Comparison of ENCODE assay signal across 15 cellular contexts in the genomic region with DNA sequence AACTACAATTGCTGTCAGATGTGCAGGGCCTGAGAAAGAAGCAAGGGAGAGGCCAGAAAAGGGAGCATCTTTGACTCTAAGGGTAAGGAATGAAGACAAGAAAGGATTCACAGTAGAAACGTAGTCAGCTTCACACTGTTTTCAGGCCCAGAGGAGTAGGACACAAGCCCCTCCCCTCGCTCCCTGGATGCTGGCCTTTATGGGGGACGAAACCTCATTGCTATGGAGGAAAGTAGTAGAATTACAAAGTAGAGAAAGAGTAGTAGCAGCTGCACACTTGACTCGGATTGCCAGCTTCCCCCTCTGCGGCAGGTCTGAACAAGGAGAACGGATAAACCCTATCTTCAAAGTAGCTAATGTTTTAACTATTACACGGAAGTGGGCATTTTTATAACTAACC.
DNase-seq lines count a peak whose midpoint lies in the region; ATAC-seq and TF ChIP-seq lines count a peak whose summit lies in the region.
"Had no signal": no experiment of that assay in that cellular context is flagged by ENCODE, and none has a peak within 500 bp of the region (broad histone marks: within the 10 kb centered on the region; RNA-seq: fewer than 3 reads in every experiment).

No MANE protein-coding gene starts in this region.

- H3K27ac ChIP-seq in SJCRH30: no peak overlapping the region
- no peak overlapping the region for H3K27ac ChIP-seq in mesenchymal stem cell (ENCODE audit: low read length, poor library complexity, severe bottlenecking)
- no peak overlapping the region for H3K27ac ChIP-seq in PC-3 (ENCODE audit: low read length)
- H3K27ac ChIP-seq: BLaER1 treated with 17β-estradiol and CSF1 and Interleukin-3, amounts not matched to agents 10 nM and 100 nM; HL-60 had no signal

- H2AK5ac ChIP-seq in mesenchymal stem cell (ENCODE audit: low read length, severe bottlenecking): no peak overlapping the region

- POLR2A ChIA-PET in PC-3 (lab: Charles Lee; ENCODE audit: unreplicated experiment): no interaction called here

- H3K18ac ChIP-seq in mesenchymal stem cell (ENCODE audit: low read depth in 1 of 2, low read length in 2 of 2): peak overlapping the region; percentile 40 to 62

- no peak overlapping the region for H3K4me3 ChIP-seq in SJCRH30
- H3K4me3 ChIP-seq in mesenchymal stem cell (ENCODE audit: insufficient read depth in 1 of 2, low read depth in 1 of 2, low read length in 2 of 2): no peak overlapping the region
- H3K4me3 ChIP-seq in PC-3 (ENCODE audit: low read length): no peak overlapping the region
- H3K4me3 ChIP-seq: BLaER1 treated with 17β-estradiol and CSF1 and Interleukin-3, amounts not matched to agents 10 nM and 100 nM; HAP-1; K562 had no signal

- peak overlapping the region; percentile 64 for H4K8ac ChIP-seq in mesenchymal stem cell (ENCODE audit: low read length)

- no peak overlapping the region for H3K4me3 Mint-ChIP-seq in Calu3 (ENCODE audit: low read depth, unreplicated experiment)
- H3K4me3 Mint-ChIP-seq in type B pancreatic cell: no peak overlapping the region
- H3K4me3 Mint-ChIP-seq: B cell; CD4-positive, CD25-positive, alpha-beta regulatory T cell; CD8-positive, alpha-beta memory T cell had no signal

- 91% methylated on average over 6 of the region's 7 CpGs for WGBS in mesenchymal stem cell

- H3K9me3 Mint-ChIP-seq in Calu3 (ENCODE audit: low read depth, unreplicated experiment) (no peaks in the 10 kb centered on the region), type B pancreatic cell (peaks cover 4% of the 10 kb centered on the region)
- H3K9me3 Mint-ChIP-seq: CD8-positive, alpha-beta memory T cell had no signal

- no peaks in the 10 kb centered on the region for H3K9me2 ChIP-seq in PC-3 (replicated peaks; ENCODE audit: low read length)

- H3K4ac ChIP-seq in mesenchymal stem cell (ENCODE audit: low read depth in 1 of 2, low read length in 2 of 2): peak overlapping the region; percentile 4 to 64

- H4K20me1 ChIP-seq in PC-3 (ENCODE audit: low read length): no peaks in the 10 kb centered on the region
- H4K20me1 ChIP-seq: BLaER1 treated with 17β-estradiol and CSF1 and Interleukin-3, amounts not matched to agents 10 nM and 100 nM had no signal

- H3K79me2 ChIP-seq in PC-3 (ENCODE audit: low read length): no peaks in the 10 kb centered on the region

- peak overlapping the region; percentile 94 for H2BK120ac ChIP-seq in mesenchymal stem cell (ENCODE audit: low read depth, low read length)

- no peak for ATAC-seq in PC-3
- ATAC-seq in GM21423 (IDR thresholded peaks at IDR 0.05; ENCODE audit: unreplicated experiment): no peak
- ATAC-seq: K562 had no signal

- H2AFZ ChIP-seq in mesenchymal stem cell (ENCODE audit: low read depth, low read length) (no peak overlapping the region), PC-3 (ENCODE audit: low read length) (no peak overlapping the region)

- no peak overlapping the region for H3K23ac ChIP-seq in mesenchymal stem cell (ENCODE audit: low read length in 2 of 2)

- H3K14ac ChIP-seq in mesenchymal stem cell (ENCODE audit: low read length in 2 of 2): no peak overlapping the region

- H3F3A ChIP-seq in PC-3 (ENCODE audit: low read length, unreplicated experiment): no peaks in the 10 kb centered on the region

- H3K27me3 ChIP-seq in SJCRH30 (no peaks in the 10 kb centered on the region), mesenchymal stem cell (ENCODE audit: control insufficient read depth in 1 of 2, insufficient read depth in 1 of 2, low read length in 2 of 2) (no peaks in the 10 kb centered on the region), PC-3 (ENCODE audit: low read length) (no peaks in the 10 kb centered on the region)
- H3K27me3 ChIP-seq: BLaER1 treated with 17β-estradiol and CSF1 and Interleukin-3, amounts not matched to agents 10 nM and 100 nM had no signal

- no peak overlapping the region for H3K9ac ChIP-seq in mesenchymal stem cell (ENCODE audit: low read length)
- no peak overlapping the region for H3K9ac ChIP-seq in PC-3 (ENCODE audit: low read length)
- H3K9ac ChIP-seq: BLaER1 treated with 17β-estradiol and CSF1 and Interleukin-3, amounts not matched to agents 10 nM and 100 nM had no signal

- H2BK15ac ChIP-seq in mesenchymal stem cell (ENCODE audit: low read depth, poor library complexity, severe bottlenecking): peak overlapping the region; percentile 94

- no peak overlapping the region for H3K4me2 ChIP-seq in mesenchymal stem cell (ENCODE audit: low read length, poor library complexity, severe bottlenecking)
- no peak overlapping the region for H3K4me2 ChIP-seq in PC-3 (ENCODE audit: low read length)
- H3K4me2 ChIP-seq: BLaER1 treated with 17β-estradiol and CSF1 and Interleukin-3, amounts not matched to agents 10 nM and 100 nM had no signal

- H3K27ac Mint-ChIP-seq in Calu3 (ENCODE audit: unreplicated experiment) (peak overlapping the region; percentile 52), type B pancreatic cell (peak overlapping the region; percentile 4)
- H3K27ac Mint-ChIP-seq: B cell; CD4-positive, CD25-positive, alpha-beta regulatory T cell; CD8-positive, alpha-beta memory T cell had no signal

- intact Hi-C loops in Calu3 (cut with micrococcal nuclease; ENCODE audit: unreplicated experiment): no loop called here
- intact Hi-C loops in PC-3 (cut with micrococcal nuclease): no loop called here

- peaks cover 12% of the 10 kb centered on the region for H3K4me1 Mint-ChIP-seq in Calu3 (ENCODE audit: low read depth, unreplicated experiment)
- peaks cover 9% of the 10 kb centered on the region for H3K4me1 Mint-ChIP-seq in type B pancreatic cell (ENCODE audit: unreplicated experiment)
- H3K4me1 Mint-ChIP-seq: B cell; CD4-positive, CD25-positive, alpha-beta regulatory T cell; CD8-positive, alpha-beta memory T cell had no signal

- CTCF ChIA-PET in Calu3 (lab: Charles Lee) (interaction anchor here (0.7 kb wide), 1 partner anchor 428 kb away, joined by 4 read pairs; no protein-coding TSS in a partner anchor), PC-3 (lab: Charles Lee) (no interaction called here)

- no TSS peak for BruUV-seq in Calu3 (replicated peaks; lab: Mats Ljungman, UMichigan)
- BruUV-seq in PC-3 (replicated peaks; lab: Mats Ljungman, UMichigan): no TSS peak

- H3K36me3 Mint-ChIP-seq in Calu3 (ENCODE audit: insufficient read depth, unreplicated experiment): no peaks in the 10 kb centered on the region
- no peaks in the 10 kb centered on the region for H3K36me3 Mint-ChIP-seq in type B pancreatic cell
- H3K36me3 Mint-ChIP-seq: CD4-positive, CD25-positive, alpha-beta regulatory T cell; CD8-positive, alpha-beta memory T cell had no signal

- no peak overlapping the region for H2BK5ac ChIP-seq in mesenchymal stem cell (ENCODE audit: low read depth, low read length, poor library complexity, severe bottlenecking)

- DNase-seq in Calu3 (no peak), SJCRH30 (peak; percentile 49 to 69), mesenchymal stem cell (no peak), type B pancreatic cell (ENCODE audit: extremely low spot score, unreplicated experiment) (no peak), activated T-cell treated with anti-CD3 and anti-CD28 coated beads for 4 hours (no peak), PC-3 (no peak)
- DNase-seq: CD4-positive, CD25-positive, alpha-beta regulatory T cell; CD8-positive, alpha-beta memory T cell; COR-L47 had no signal

- H3K4me1 ChIP-seq in SJCRH30 (peaks cover 10% of the 10 kb centered on the region), mesenchymal stem cell (ENCODE audit: control insufficient read depth, insufficient read depth, low read depth, low read length) (no peaks in the 10 kb centered on the region), PC-3 (ENCODE audit: insufficient read depth, low read length) (no peaks in the 10 kb centered on the region)
- H3K4me1 ChIP-seq: HAP-1 had no signal

- no peaks in the 10 kb centered on the region; the same call in 1 of the 2 replicates for H3K9me3 ChIP-seq in SJCRH30 (replicated peaks)
- H3K9me3 ChIP-seq in mesenchymal stem cell (ENCODE audit: control insufficient read depth, low read length): no peaks in the 10 kb centered on the region
- no peaks in the 10 kb centered on the region for H3K9me3 ChIP-seq in PC-3 (ENCODE audit: low read length)
- H3K9me3 ChIP-seq: BLaER1 treated with 17β-estradiol and CSF1 and Interleukin-3, amounts not matched to agents 10 nM and 100 nM; HAP-1 had no signal

- no peaks in the 10 kb centered on the region for H3K27me3 Mint-ChIP-seq in Calu3 (ENCODE audit: unreplicated experiment)
- H3K27me3 Mint-ChIP-seq in type B pancreatic cell: no peaks in the 10 kb centered on the region
- H3K27me3 Mint-ChIP-seq: B cell; CD4-positive, CD25-positive, alpha-beta regulatory T cell; CD8-positive, alpha-beta memory T cell had no signal

- H3K36me3 ChIP-seq in SJCRH30 (no peaks in the 10 kb centered on the region), mesenchymal stem cell (ENCODE audit: control insufficient read depth in 1 of 2, insufficient read depth in 2 of 2, low read depth in 1 of 2, low read length in 2 of 2) (no peaks in the 10 kb centered on the region), PC-3 (ENCODE audit: low read depth, low read length) (no peaks in the 10 kb centered on the region)
- H3K36me3 ChIP-seq: BLaER1 treated with 17β-estradiol and CSF1 and Interleukin-3, amounts not matched to agents 10 nM and 100 nM; HAP-1 had no signal

- TF ChIP-seq CTCF in Calu3 (IDR thresholded peaks at IDR 0.05; ENCODE audit: unreplicated experiment) (no peak), type B pancreatic cell (conservative IDR thresholded peaks at IDR 0.05) (no peak), PC-3 (conservative IDR thresholded peaks at IDR 0.05; ENCODE audit: low read depth, low read length) (no peak)

- peak overlapping the region; percentile 11 to 93 for H2BK12ac ChIP-seq in mesenchymal stem cell (ENCODE audit: low read length in 2 of 2)

- H3K79me1 ChIP-seq in mesenchymal stem cell (replicated peaks; ENCODE audit: low read length, poor library complexity, severe bottlenecking): no peaks in the 10 kb centered on the region

- peak overlapping the region; percentile 89 for H4K91ac ChIP-seq in mesenchymal stem cell (ENCODE audit: low read length)

Comparison
In these comparisons a context has a peak if more than half of its experiments do, and no peak if none do; other contexts are left out.
1. DNase-seq: peak in SJCRH30 (2 of 2); none in Calu3 (single experiment), mesenchymal stem cell (single experiment), type B pancreatic cell (single experiment), activated T-cell treated with anti-CD3 and anti-CD28 coated beads for 4 hours (single experiment) and PC-3 (single experiment).